13 cellular contexts compared by ENCODE assay signal in the genomic region with DNA sequence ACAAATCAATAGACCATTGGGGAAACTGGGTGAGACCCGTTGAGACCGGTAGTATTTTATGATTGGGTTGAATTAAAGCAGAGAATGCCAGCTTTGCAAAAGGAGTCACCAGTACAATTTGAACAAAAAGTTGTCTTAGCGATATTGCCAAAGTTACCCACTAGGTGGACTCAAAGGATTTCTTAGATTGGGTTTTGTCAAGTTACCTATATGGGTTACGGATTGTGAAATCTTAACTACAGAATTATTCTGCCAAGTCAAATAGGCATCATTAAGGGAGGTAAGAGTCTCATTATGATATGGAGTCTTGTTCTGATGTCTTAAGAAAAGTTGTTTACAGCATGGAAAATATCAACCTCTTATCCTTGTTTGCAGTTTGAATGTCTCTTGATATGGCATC. TPM values are rescaled to one million over a fixed set of nuclear protein-coding genes. Genes with fewer than 3 reads are reported as not detected.
DNase-seq lines count a peak whose midpoint lies in the region; ATAC-seq and TF ChIP-seq lines count a peak whose summit lies in the region.
"Had no signal": no experiment of that assay in that cellular context is flagged by ENCODE, and none has a peak within 500 bp of the region (broad histone marks: within the 10 kb centered on the region; RNA-seq: fewer than 3 reads in every experiment).

No MANE protein-coding gene starts in this region.

- H3K4me1 ChIP-seq in CD4-positive, alpha-beta memory T cell (ENCODE audit: insufficient read depth, low read length) = no peaks in the 10 kb centered on the region
- no peaks in the 10 kb centered on the region for H3K4me1 ChIP-seq in gastroesophageal sphincter
- H3K4me1 ChIP-seq: transverse colon had no signal

- ATAC-seq in GM18511 (IDR thresholded peaks at IDR 0.05; ENCODE audit: unreplicated experiment) = peak; percentile 61
- ATAC-seq in GM18870 (IDR thresholded peaks at IDR 0.05; ENCODE audit: unreplicated experiment) = no peak
- ATAC-seq in GM18861 (IDR thresholded peaks at IDR 0.05; ENCODE audit: unreplicated experiment) = no peak
- ATAC-seq in gastroesophageal sphincter = no peak

- DNase-seq in A172 (ENCODE audit: low spot score) (peak; percentile 0), NCI-H69 (lab: John Stamatoyannopoulos, UW) (peak; percentile 68), epithelial cell of proximal tubule (ENCODE audit: low read depth) (no peak)
- no peak for DNase-seq in CD4-positive, alpha-beta memory T cell
- DNase-seq: activated B cell treated with CpG ODN at 0.5 μM for 24 hours; CD8-positive, alpha-beta memory T cell; islet precursor cell; NCI-H1048; transverse colon had no signal

- no peaks in the 10 kb centered on the region for H3K27me3 Mint-ChIP-seq in CD4-positive, alpha-beta memory T cell
- H3K27me3 Mint-ChIP-seq: activated B cell treated with CpG ODN at 0.5 μM for 24 hours; CD8-positive, alpha-beta memory T cell had no signal

- H3K4me3 Mint-ChIP-seq in CD4-positive, alpha-beta memory T cell = no peak overlapping the region
- H3K4me3 Mint-ChIP-seq: activated B cell treated with CpG ODN at 0.5 μM for 24 hours; CD8-positive, alpha-beta memory T cell had no signal

- intact Hi-C loops in CD4-positive, alpha-beta memory T cell (cut with micrococcal nuclease) = no loop called here

- CTCF ChIA-PET in CD4-positive, alpha-beta memory T cell (lab: Charles Lee; ENCODE audit: partially characterized antibody) = no interaction called here

- H3K27ac Mint-ChIP-seq in CD4-positive, alpha-beta memory T cell = no peak overlapping the region
- H3K27ac Mint-ChIP-seq: activated B cell treated with CpG ODN at 0.5 μM for 24 hours; CD8-positive, alpha-beta memory T cell had no signal

- H3K4me1 Mint-ChIP-seq in CD4-positive, alpha-beta memory T cell = no peaks in the 10 kb centered on the region
- H3K4me1 Mint-ChIP-seq: CD8-positive, alpha-beta memory T cell had no signal

- H3K27ac ChIP-seq in CD4-positive, alpha-beta memory T cell (ENCODE audit: low read depth, low read length) = no peak overlapping the region
- no peak overlapping the region for H3K27ac ChIP-seq in gastroesophageal sphincter
- H3K27ac ChIP-seq: transverse colon had no signal

- H3K4me3 ChIP-seq in epithelial cell of proximal tubule (ENCODE audit: low read depth, low read length) (no peak overlapping the region), gastroesophageal sphincter (no peak overlapping the region)
- H3K4me3 ChIP-seq in CD4-positive, alpha-beta memory T cell (ENCODE audit: low read length in 2 of 2) = no peak overlapping the region
- H3K4me3 ChIP-seq: transverse colon had no signal

- 57 to 89% methylated on average over 4 of the region's 4 CpGs for WGBS in gastroesophageal sphincter (ENCODE audit: low coverage in 1 of 2), 2 donors

- peak; percentile 54 for TF ChIP-seq CTCF in epithelial cell of proximal tubule (conservative IDR thresholded peaks at IDR 0.05; ENCODE audit: low read depth, low read length)
- TF ChIP-seq CTCF in gastroesophageal sphincter (IDR thresholded peaks at IDR 0.05) = no peak

- POLR2A ChIA-PET in CD4-positive, alpha-beta memory T cell (lab: Charles Lee; ENCODE audit: partially characterized antibody) = no interaction called here

- no peaks in the 10 kb centered on the region for H3K9me3 ChIP-seq in CD4-positive, alpha-beta memory T cell (ENCODE audit: control insufficient read depth in 1 of 2, low read length in 2 of 2)
- H3K9me3 ChIP-seq in gastroesophageal sphincter = no peaks in the 10 kb centered on the region
- H3K9me3 ChIP-seq: transverse colon had no signal

- H3K9me3 Mint-ChIP-seq in CD4-positive, alpha-beta memory T cell = no peaks in the 10 kb centered on the region
- H3K9me3 Mint-ChIP-seq: activated B cell treated with CpG ODN at 0.5 μM for 24 hours had no signal

- no peaks in the 10 kb centered on the region for H3K36me3 ChIP-seq in CD4-positive, alpha-beta memory T cell (ENCODE audit: insufficient read depth, low read length)
- no peaks in the 10 kb centered on the region for H3K36me3 ChIP-seq in gastroesophageal sphincter
- H3K36me3 ChIP-seq: transverse colon had no signal

- TF ChIP-seq POLR2A in gastroesophageal sphincter (IDR thresholded peaks at IDR 0.05) = no peak

- no peak for TF ChIP-seq EP300 in gastroesophageal sphincter (IDR thresholded peaks at IDR 0.05)

- no peaks in the 10 kb centered on the region for H3K36me3 Mint-ChIP-seq in CD4-positive, alpha-beta memory T cell
- H3K36me3 Mint-ChIP-seq: CD8-positive, alpha-beta memory T cell had no signal

- H3K27me3 ChIP-seq in CD4-positive, alpha-beta memory T cell (ENCODE audit: insufficient read depth, low read length) = no peaks in the 10 kb centered on the region
- no peaks in the 10 kb centered on the region for H3K27me3 ChIP-seq in gastroesophageal sphincter
- H3K27me3 ChIP-seq: transverse colon had no signal

RNA-seq across cellular contexts. Expression of a gene that starts 15.0 kb away (rescaled TPM):
- total RNA-seq in A172 (2014; rRNA removed; shearing (Covaris generic)) = not detected in 2 replicates
- not detected in 2 replicates for total RNA-seq in epithelial cell of proximal tubule
- not detected for total RNA-seq in CD4-positive, alpha-beta memory T cell
- polyA plus RNA-seq in CD4-positive, alpha-beta memory T cell = not detected
- not detected for total RNA-seq in gastroesophageal sphincter
- total RNA-seq: activated B cell treated with CpG ODN at 0.5 μM for 24 hours; CD8-positive, alpha-beta memory T cell; transverse colon had no signal
- polyA plus RNA-seq: CD8-positive, alpha-beta memory T cell had no signal

RNA-seq across cellular contexts. Expression of a gene that starts 19.9 kb away (rescaled TPM):
- total RNA-seq in A172 (2014; rRNA removed; shearing (Covaris generic)) = not detected in 2 replicates
- total RNA-seq in epithelial cell of proximal tubule (not detected in 2 replicates), gastroesophageal sphincter (not detected)
- not detected for total RNA-seq in CD4-positive, alpha-beta memory T cell
- polyA plus RNA-seq in CD4-positive, alpha-beta memory T cell = not detected
- total RNA-seq: activated B cell treated with CpG ODN at 0.5 μM for 24 hours; CD8-positive, alpha-beta memory T cell; transverse colon had no signal
- polyA plus RNA-seq: CD8-positive, alpha-beta memory T cell had no signal

RNA-seq across cellular contexts. Expression of a gene that starts 24.7 kb away (rescaled TPM):
- total RNA-seq in A172 (2014; rRNA removed; shearing (Covaris generic)) = not detected in 2 replicates
- total RNA-seq in epithelial cell of proximal tubule = not detected in 2 replicates
- not detected for total RNA-seq in CD4-positive, alpha-beta memory T cell
- not detected for polyA plus RNA-seq in CD4-positive, alpha-beta memory T cell
- total RNA-seq in gastroesophageal sphincter = not detected
- total RNA-seq: activated B cell treated with CpG ODN at 0.5 μM for 24 hours; CD8-positive, alpha-beta memory T cell; transverse colon had no signal
- polyA plus RNA-seq: CD8-positive, alpha-beta memory T cell had no signal

RNA-seq across cellular contexts. Expression of a gene that starts 29.6 kb away (rescaled TPM):
- total RNA-seq in A172 (2014; rRNA removed; shearing (Covaris generic)) = not detected in 2 replicates
- total RNA-seq in epithelial cell of proximal tubule (not detected in 2 replicates), gastroesophageal sphincter (not detected)
- total RNA-seq in CD4-positive, alpha-beta memory T cell = not detected
- polyA plus RNA-seq in CD4-positive, alpha-beta memory T cell = not detected
- total RNA-seq: activated B cell treated with CpG ODN at 0.5 μM for 24 hours; CD8-positive, alpha-beta memory T cell; transverse colon had no signal
- polyA plus RNA-seq: CD8-positive, alpha-beta memory T cell had no signal

RNA-seq across cellular contexts. Expression of a gene that starts 34.4 kb away (rescaled TPM):
- total RNA-seq in A172 (2014; rRNA removed; shearing (Covaris generic)) = not detected in 2 replicates
- total RNA-seq in epithelial cell of proximal tubule = not detected in 2 replicates
- total RNA-seq in CD4-positive, alpha-beta memory T cell = not detected
- not detected for polyA plus RNA-seq in CD4-positive, alpha-beta memory T cell
- total RNA-seq in gastroesophageal sphincter = not detected
- total RNA-seq: activated B cell treated with CpG ODN at 0.5 μM for 24 hours; CD8-positive, alpha-beta memory T cell; transverse colon had no signal
- polyA plus RNA-seq: CD8-positive, alpha-beta memory T cell had no signal

Comparison
In these comparisons a context has a peak if more than half of its experiments do, and no peak if none do; other contexts are left out.
1. DNase-seq: peak in A172 (single experiment) and NCI-H69 (single experiment); none in epithelial cell of proximal tubule (single experiment) and CD4-positive, alpha-beta memory T cell (0 of 5).